In genomic region chr3:160398820-160399346, GRCh38 we compare ENCODE assay signal across 8 cellular contexts. TPM values are rescaled to one million over a fixed set of nuclear protein-coding genes. Genes with fewer than 3 reads are reported as not detected.
A peak's percentile ranks its signal among the peaks of the same experiment; 100 is the strongest.
DNase-seq lines count a peak whose midpoint lies in the region; ATAC-seq and TF ChIP-seq lines count a peak whose summit lies in the region.

IFT80 (minus strand) TSS chr3:160399225; CDS start chr3:160384600, 14,625 bp downstream.

- peak within 1 kb of the TSS; percentile 98 for H3K4me3 ChIP-seq in AG04450 (ENCODE audit: low read depth, low read length)

- peak within 1 kb of the TSS; percentile 86 for H3K27ac ChIP-seq in AG04450 (ENCODE audit: low read depth, low read length)

- H3K27ac Mint-ChIP-seq in central memory CD8-positive, alpha-beta T cell (ENCODE audit: low read depth) = peak within 1 kb of the TSS; percentile 98

- no peaks in the 10 kb centered on the region for H3K9me3 ChIP-seq in AG04450 (ENCODE audit: control insufficient read depth, insufficient read depth, low read length)

- DNase-seq in AG04450 (ENCODE audit: low read depth, low spot score) = peak; percentile 90
- peak; percentile 97 for DNase-seq in NCI-H446 (lab: John Stamatoyannopoulos, UW)
- DNase-seq in activated CD4-positive, CD25-positive, alpha-beta regulatory T cell treated with anti-CD3 and anti-CD28 coated beads, Interleukin-2, amount 50 U/mL, for 16 hours (ENCODE audit: low read depth, low spot score) = peak; percentile 93
- peak; percentile 90 to 95 for DNase-seq in central memory CD8-positive, alpha-beta T cell (ENCODE audit: low spot score in 2 of 2)
- peak; percentile 95 for DNase-seq in inferior parietal cortex (ENCODE audit: extremely low spot score)
- peak; percentile 91 to 93 for DNase-seq in stimulated activated CD4-positive, alpha-beta T cell treated with anti-CD3 and anti-CD28 coated beads, Interleukin-12 subunit alpha, Interleukin-12 subunit beta, amount 100 ng/mL, for 24 hours (ENCODE audit: low read depth in 2 of 2)

- H3K4me1 Mint-ChIP-seq in central memory CD8-positive, alpha-beta T cell = peaks cover 35% of the 10 kb centered on the region

- peaks cover 32% of the 10 kb centered on the region for H3K36me3 Mint-ChIP-seq in central memory CD8-positive, alpha-beta T cell (ENCODE audit: insufficient read depth)

- ATAC-seq in GM19023 (IDR thresholded peaks at IDR 0.05; ENCODE audit: unreplicated experiment) (peak; percentile 90), HG03342 (IDR thresholded peaks at IDR 0.05; ENCODE audit: unreplicated experiment) (peak; percentile 91)
- ATAC-seq in central memory CD8-positive, alpha-beta T cell (replicated peaks; ENCODE audit: extremely low read depth, poor library complexity, severe bottlenecking) = peak; percentile 96

- CTCF ChIA-PET in AG04450 (lab: Charles Lee) = interaction anchor here (1.4 kb wide), 1 partner anchor 15 kb away, joined by 4 read pairs; no protein-coding TSS in a partner anchor

- H3K27me3 Mint-ChIP-seq in central memory CD8-positive, alpha-beta T cell = peaks cover 10% of the 10 kb centered on the region

- peak within 1 kb of the TSS; percentile 95 for H3K4me3 Mint-ChIP-seq in central memory CD8-positive, alpha-beta T cell

- no peaks in the 10 kb centered on the region for H3K27me3 ChIP-seq in AG04450 (ENCODE audit: control insufficient read depth, insufficient read depth, low read length)

- H3K9me3 Mint-ChIP-seq in central memory CD8-positive, alpha-beta T cell = no peaks in the 10 kb centered on the region

- no peak for TF ChIP-seq CTCF in AG04450 (IDR thresholded peaks at IDR 0.05; ENCODE audit: low read depth, low read length)

- POLR2A ChIA-PET in AG04450 (lab: Yijun Ruan, JAX) = interaction anchor here (0.6 to 1.7 kb wide), 3 partner anchors 26 to 178 kb away, joined by 3 to 5 read pairs (median 3); partner anchors contain the start of gene TRIM59

RNA-seq across cellular contexts. Expression of gene IFT80, which starts in this region (rescaled TPM):
- 29.2 and 43.5 TPM in 2 replicates for polyA plus RNA-seq in AG04450 (2011; rRNA removed)
- 10.7 and 25.1 TPM in 2 replicates for polyA minus RNA-seq in AG04450 (2011; rRNA and poly(A)+ RNA removed)

Comparison
In these comparisons a context has a peak if more than half of its experiments do, and no peak if none do; other contexts are left out.
1. Peak in every context shown above with its lines: DNase-seq, ATAC-seq, H3K4me3 ChIP-seq and H3K27ac ChIP-seq.